Comparison of ENCODE assay signal across 18 cellular contexts in genomic region chr3:187361835-187362234, GRCh38. TPM values are rescaled to one million over a fixed set of nuclear protein-coding genes. Genes with fewer than 3 reads are reported as not detected.
DNase-seq lines count a peak whose midpoint lies in the region; ATAC-seq, FAIRE-seq and TF ChIP-seq lines count a peak whose summit lies in the region.
"Had no signal": no experiment of that assay in that cellular context is flagged by ENCODE, and none has a peak within 500 bp of the region (broad histone marks: within the 10 kb centered on the region; RNA-seq: fewer than 3 reads in every experiment).

No MANE protein-coding gene starts in this region.

- no peak for DNase-seq in activated CD8-positive, alpha-beta memory T cell treated with anti-CD3 and anti-CD28 coated beads, Interleukin-2, amount 10 ng/mL, durations not matched to agents 7 days and 5 days
- no peak for DNase-seq in activated CD8-positive, alpha-beta memory T cell treated with anti-CD3 and anti-CD28 coated beads for 24 hours
- peak; percentile 20 for DNase-seq in WTC11 (ENCODE audit: low spot score)
- peak; percentile 83 for DNase-seq in renal cortical epithelial cell (ENCODE audit: low read depth)
- DNase-seq in HCEC 1CT = no peak
- DNase-seq in small intestine = no peak
- DNase-seq in AG08395 (ENCODE audit: low spot score) = no peak
- DNase-seq: activated CD4-positive, alpha-beta T cell treated with anti-CD3 and anti-CD28 coated beads, Interleukin-2, amount 50 U/mL, for 48 hours; body of pancreas; hypothalamus; IMR-90; mesenchymal stem cell; occipital lobe; SHP77 treated with DMSO at 0.1 percent for 48 hours; stimulated activated naive CD4-positive, alpha-beta T cell treated with Interleukin-2 at 50 U/mL for 16 hours; T1000 had no signal

- no peak overlapping the region for H3K4me3 ChIP-seq in small intestine (ENCODE audit: low read depth in 1 of 2, low read length in 2 of 2)
- H3K4me3 ChIP-seq: A549, body of pancreas had no signal

- no peak overlapping the region for H3K4me3 Mint-ChIP-seq in activated CD8-positive, alpha-beta memory T cell treated with anti-CD3 and anti-CD28 coated beads, Interleukin-2, amount 10 ng/mL, durations not matched to agents 7 days and 5 days
- H3K4me3 Mint-ChIP-seq in WTC11 = no peak overlapping the region; the same call in 1 of the 2 replicates

- no peak for TF ChIP-seq CTCF in WTC11 (IDR thresholded peaks at IDR 0.05)

- POLR2A ChIA-PET in WTC11 (lab: Charles Lee) = no interaction called here

- H3K4me1 Mint-ChIP-seq in activated CD8-positive, alpha-beta memory T cell treated with anti-CD3 and anti-CD28 coated beads, Interleukin-2, amount 10 ng/mL, durations not matched to agents 7 days and 5 days = peaks cover 12% of the 10 kb centered on the region
- peaks cover 68% of the 10 kb centered on the region for H3K4me1 Mint-ChIP-seq in WTC11

- H3K36me3 Mint-ChIP-seq in activated CD8-positive, alpha-beta memory T cell treated with anti-CD3 and anti-CD28 coated beads, Interleukin-2, amount 10 ng/mL, durations not matched to agents 7 days and 5 days = peaks cover 8% of the 10 kb centered on the region
- peaks cover 5% of the 10 kb centered on the region; the same call in 1 of the 2 replicates for H3K36me3 Mint-ChIP-seq in WTC11

- H3K27ac Mint-ChIP-seq in activated CD8-positive, alpha-beta memory T cell treated with anti-CD3 and anti-CD28 coated beads, Interleukin-2, amount 10 ng/mL, durations not matched to agents 7 days and 5 days = no peak overlapping the region
- peak overlapping the region; percentile 36 for H3K27ac Mint-ChIP-seq in WTC11

- H3K27me3 ChIP-seq in small intestine (ENCODE audit: control insufficient read depth in 2 of 2, insufficient read depth in 2 of 2, low read length in 2 of 2) = no peaks in the 10 kb centered on the region
- H3K27me3 ChIP-seq: body of pancreas had no signal

- no peak for FAIRE-seq in small intestine (lab: Jason Lieb, UNC)
- FAIRE-seq: A549 had no signal

- CTCF ChIA-PET in activated CD8-positive, alpha-beta memory T cell treated with anti-CD3 and anti-CD28 coated beads, Interleukin-2, amount 10 ng/mL, durations not matched to agents 7 days and 5 days (lab: Charles Lee) = interaction anchor here (0.8 to 1.3 kb wide), 3 partner anchors 42 to 318 kb away, joined by 3 to 4 read pairs (median 3); no protein-coding TSS in a partner anchor
- CTCF ChIA-PET in WTC11 (lab: Charles Lee) = interaction anchor here (1.1 to 3.4 kb wide), 4 partner anchors 43 to 254 kb away, joined by 3 to 26 read pairs (median 6); partner anchors contain the start of gene RPL39L

- H3K4me1 ChIP-seq in small intestine (ENCODE audit: control insufficient read depth in 2 of 2, insufficient read depth in 1 of 2, low read depth in 1 of 2, low read length in 1 of 2) = no peaks in the 10 kb centered on the region
- H3K4me1 ChIP-seq: A549, body of pancreas had no signal

- peak; percentile 55 for ATAC-seq in activated CD8-positive, alpha-beta memory T cell treated with anti-CD3 and anti-CD28 coated beads, Interleukin-2, amount 10 ng/mL, durations not matched to agents 7 days and 5 days
- ATAC-seq in GM21447 (IDR thresholded peaks at IDR 0.05; ENCODE audit: unreplicated experiment) = peak; percentile 90
- peak; percentile 81 for ATAC-seq in WTC11
- ATAC-seq: A549, body of pancreas had no signal

- H3K27ac ChIP-seq in small intestine (ENCODE audit: low read depth in 1 of 2, low read length in 1 of 2) = no peak overlapping the region
- H3K27ac ChIP-seq: A549, body of pancreas had no signal

- H3K36me3 ChIP-seq in small intestine (ENCODE audit: control insufficient read depth in 2 of 2, insufficient read depth in 2 of 2, low read length in 2 of 2) = no peaks in the 10 kb centered on the region

- H3K9me3 Mint-ChIP-seq in activated CD8-positive, alpha-beta memory T cell treated with anti-CD3 and anti-CD28 coated beads, Interleukin-2, amount 10 ng/mL, durations not matched to agents 7 days and 5 days (ENCODE audit: low read depth) = peaks cover under 1% of the 10 kb centered on the region
- H3K9me3 Mint-ChIP-seq in WTC11 = peaks cover 4% of the 10 kb centered on the region

- no peaks in the 10 kb centered on the region for H3K27me3 Mint-ChIP-seq in activated CD8-positive, alpha-beta memory T cell treated with anti-CD3 and anti-CD28 coated beads, Interleukin-2, amount 10 ng/mL, durations not matched to agents 7 days and 5 days
- H3K27me3 Mint-ChIP-seq in WTC11 (ENCODE audit: low read depth) = peaks cover 12% of the 10 kb centered on the region

- H3K9me3 ChIP-seq in small intestine (ENCODE audit: control insufficient read depth, low read depth) = no peaks in the 10 kb centered on the region
- H3K9me3 ChIP-seq: A549, body of pancreas had no signal

- WGBS in small intestine, 3 donors = 48 to 64% (median 60%) methylated on average over 2 of the region's 2 CpGs

TF ChIP-seq in WTC11, 78 proteins besides CTCF, POLR2A, EP300 and RAD21 (continues in another document):
- TF ChIP-seq GRHL2 (CRISPR knock-in tag; IDR thresholded peaks at IDR 0.05; ENCODE audit: insufficient replicate concordance, severe bottlenecking) = no peak
- no peak for TF ChIP-seq USF1 (CRISPR knock-in tag; IDR thresholded peaks at IDR 0.05)
- no peak for TF ChIP-seq ZSCAN18 (CRISPR knock-in tag; IDR thresholded peaks at IDR 0.05)
- TF ChIP-seq ATF6 (CRISPR knock-in tag; IDR thresholded peaks at IDR 0.05) = no peak
- no peak for TF ChIP-seq ZNF219 (CRISPR knock-in tag; IDR thresholded peaks at IDR 0.05; ENCODE audit: borderline replicate concordance)
- TF ChIP-seq IRF2 (CRISPR knock-in tag; IDR thresholded peaks at IDR 0.05; ENCODE audit: borderline replicate concordance, low read depth) = no peak
- no peak for TF ChIP-seq OVOL2 (CRISPR knock-in tag; IDR thresholded peaks at IDR 0.05; ENCODE audit: borderline replicate concordance)
- TF ChIP-seq ZNF281 (CRISPR knock-in tag; IDR thresholded peaks at IDR 0.05) = no peak
- TF ChIP-seq ESRRA (CRISPR knock-in tag; IDR thresholded peaks at IDR 0.05; ENCODE audit: borderline replicate concordance) = no peak
- no peak for TF ChIP-seq ZNF232 (CRISPR knock-in tag; IDR thresholded peaks at IDR 0.05)

RNA-seq across cellular contexts. Expression of gene RTP4, which starts 6.3 kb away (rescaled TPM):
- 10 to 100 TPM; 16.9 to 24.3 TPM for total RNA-seq in activated CD8-positive, alpha-beta memory T cell treated with anti-CD3 and anti-CD28 coated beads, Interleukin-2, amount 10 ng/mL, durations not matched to agents 7 days and 5 days
- total RNA-seq in WTC11 (2021) = not detected in 3 replicates
- total RNA-seq in renal cortical epithelial cell = 1.1 and 6.9 TPM in 2 replicates
- polyA plus RNA-seq in small intestine = 10 to 100 TPM in 2 of 3 donors, 1 to 10 TPM in 1; 7.6 to 14.8 (median 11.2) TPM
- total RNA-seq: IMR-90, occipital lobe had no signal
- polyA plus RNA-seq: A549, IMR-90 had no signal

Comparison
In these comparisons a context has a peak if more than half of its experiments do, and no peak if none do; other contexts are left out.
1. DNase-seq: peak in WTC11 (single experiment) and renal cortical epithelial cell (single experiment); none in activated CD8-positive, alpha-beta memory T cell treated with anti-CD3 and anti-CD28 coated beads, Interleukin-2, amount 10 ng/mL, durations not matched to agents 7 days and 5 days (single experiment), activated CD8-positive, alpha-beta memory T cell treated with anti-CD3 and anti-CD28 coated beads for 24 hours (single experiment), HCEC 1CT (single experiment), small intestine (single experiment) and AG08395 (single experiment).
2. Peak in every context shown above with its lines, with median percentiles within 50 percentile points of each other: ATAC-seq.